Comparison of ENCODE assay signal across 1 cellular context in genomic region chr6:166940643-166941068, GRCh38.
TF ChIP-seq lines count a peak whose summit lies in the region.

No MANE protein-coding gene starts in this region.

TF ChIP-seq in K562, 482 proteins besides CTCF, POLR2A, EP300 and RAD21 (continued from another document):
- TF ChIP-seq ZHX1 (conservative IDR thresholded peaks at IDR 0.05; ENCODE audit: low read length) (no peak), MAX (CRISPR knock-in tag; IDR thresholded peaks at IDR 0.05) (peak; percentile 28; the same call in 1 of the 2 replicates), ARNT (IDR thresholded peaks at IDR 0.05) (no peak), NR3C1 (CRISPR knock-in tag; IDR thresholded peaks at IDR 0.05) (no peak), NFIX (CRISPR knock-in tag; IDR thresholded peaks at IDR 0.05; ENCODE audit: low read depth) (no peak), MIER1 (IDR thresholded peaks at IDR 0.05; ENCODE audit: low read depth) (no peak), SIN3B (IDR thresholded peaks at IDR 0.05; ENCODE audit: low read depth) (no peak), SMARCC2 (IDR thresholded peaks at IDR 0.05; ENCODE audit: low read depth) (0 out of 2 replicates have a peak, but pooled peaks have one; percentile 56), ATF3 (IDR thresholded peaks at IDR 0.05) (peak; percentile 83), ATF3 (CRISPR knock-in tag; conservative IDR thresholded peaks at IDR 0.05) (no peak), CCAR2 (IDR thresholded peaks at IDR 0.05; ENCODE audit: low read depth, low read length) (no peak), MEF2A (IDR thresholded peaks at IDR 0.05; ENCODE audit: control insufficient read depth, low read depth, low read length) (no peak), CEBPB (tag; IDR thresholded peaks at IDR 0.05) (no peak), NCOA6 (IDR thresholded peaks at IDR 0.05) (no peak), FOS (IDR thresholded peaks at IDR 0.05; ENCODE audit: extremely low read depth, insufficient read length) (no peak), GABPB2 (CRISPR knock-in tag; conservative IDR thresholded peaks at IDR 0.05) (no peak), CSDE1 (IDR thresholded peaks at IDR 0.05) (no peak), ZNF431 (CRISPR knock-in tag; IDR thresholded peaks at IDR 0.05) (no peak), SIRT6 (IDR thresholded peaks at IDR 0.05; ENCODE audit: low read depth, low read length) (no peak), ZNF277 (CRISPR knock-in tag; IDR thresholded peaks at IDR 0.05; ENCODE audit: borderline replicate concordance) (no peak), FOXP1 (CRISPR knock-in tag; IDR thresholded peaks at IDR 0.05) (no peak), RCOR1 (IDR thresholded peaks at IDR 0.05; ENCODE audit: borderline replicate concordance in 1 of 2, low read depth in 2 of 2, low read length in 2 of 2) (peak in 1 of 2 experiments; percentile 67; a peak in 1 of 4 replicates), CBFA2T3 (IDR thresholded peaks at IDR 0.05) (peak; percentile 62), EGR1 (conservative IDR thresholded peaks at IDR 0.05) (peak; percentile 49), BHLHE40 (IDR thresholded peaks at IDR 0.05; ENCODE audit: low read length) (peak; percentile 67), XRCC5 (IDR thresholded peaks at IDR 0.05; ENCODE audit: low read depth, low read length) (0 out of 2 replicates have a peak, but pooled peaks have one; percentile 40), AFF4 (CRISPR knock-in tag; IDR thresholded peaks at IDR 0.05) (no peak), EWSR1 (IDR thresholded peaks at IDR 0.05; ENCODE audit: borderline replicate concordance, low read depth, partially characterized antibody) (no peak), RUNX1 (IDR thresholded peaks at IDR 0.05; ENCODE audit: low read depth) (no peak), ZBTB5 (IDR thresholded peaks at IDR 0.05) (no peak), PTTG1 (tag; IDR thresholded peaks at IDR 0.05; ENCODE audit: low read depth) (no peak), ZFP1 (CRISPR knock-in tag; IDR thresholded peaks at IDR 0.05) (no peak), ZNF347 (CRISPR knock-in tag; IDR thresholded peaks at IDR 0.05; ENCODE audit: low read depth) (no peak), DDX20 (tag; IDR thresholded peaks at IDR 0.05; ENCODE audit: low read depth) (no peak), CBFA2T2 (conservative IDR thresholded peaks at IDR 0.05) (peak; percentile 28; the same call in 1 of the 2 replicates), U2AF1 (optimal IDR thresholded peaks at IDR 0.05; ENCODE audit: low read depth, low read length) (no peak), HOXB6 (CRISPR knock-in tag; IDR thresholded peaks at IDR 0.05; ENCODE audit: borderline replicate concordance) (no peak)
